Comparison of ENCODE assay signal across 32 cellular contexts in genomic region chr3:109392293-109392692, GRCh38. TPM values are rescaled to one million over a fixed set of nuclear protein-coding genes. Genes with fewer than 3 reads are reported as not detected.
"Had no signal": no experiment of that assay in that cellular context is flagged by ENCODE, and none has a peak within 500 bp of the region (broad histone marks: within the 10 kb centered on the region; RNA-seq: fewer than 3 reads in every experiment).

No MANE protein-coding gene starts in this region.

- H3K9me3 ChIP-seq: ascending aorta, esophagus muscularis mucosa, gastrocnemius medialis had no signal

- ATAC-seq: activated CD4-positive, alpha-beta T cell treated with anti-CD3 and anti-CD28 coated beads for 36 hours; activated naive CD4-positive, alpha-beta T cell treated with anti-CD3 and anti-CD28 coated beads, Interleukin-2, amount 50 U/mL, for 72 hours; activated T-cell treated with anti-CD3 and anti-CD28 coated beads, Interleukin-2, amount 50 U/mL, for 72 hours; effector memory CD8-positive, alpha-beta T cell; foreskin keratinocyte; gastrocnemius medialis; heart left ventricle; T-helper 17 cell had no signal

- H3K27me3 Mint-ChIP-seq: activated CD4-positive, alpha-beta memory T cell treated with anti-CD3 and anti-CD28 coated beads, Interleukin-2, amount 10 ng/mL, durations not matched to agents 7 days and 5 days; activated CD4-positive, alpha-beta T cell treated with anti-CD3 and anti-CD28 coated beads for 36 hours; activated CD4-positive, alpha-beta T cell treated with anti-CD3 and anti-CD28 coated beads, Interleukin-2, amount 10 ng/mL, durations not matched to agents 7 days and 5 days; activated naive CD4-positive, alpha-beta T cell treated with anti-CD3 and anti-CD28 coated beads, Interleukin-2, amount 10 ng/mL, durations not matched to agents 7 days and 5 days; activated naive CD8-positive, alpha-beta T cell treated with anti-CD3 and anti-CD28 coated beads, Interleukin-2, amount 10 ng/mL, durations not matched to agents 7 days and 5 days; T-helper 17 cell had no signal

- H3K27ac Mint-ChIP-seq: activated CD4-positive, alpha-beta memory T cell treated with anti-CD3 and anti-CD28 coated beads, Interleukin-2, amount 10 ng/mL, durations not matched to agents 7 days and 5 days; activated CD4-positive, alpha-beta T cell treated with anti-CD3 and anti-CD28 coated beads for 36 hours; activated CD4-positive, alpha-beta T cell treated with anti-CD3 and anti-CD28 coated beads, Interleukin-2, amount 10 ng/mL, durations not matched to agents 7 days and 5 days; activated naive CD4-positive, alpha-beta T cell treated with anti-CD3 and anti-CD28 coated beads, Interleukin-2, amount 10 ng/mL, durations not matched to agents 7 days and 5 days; activated naive CD4-positive, alpha-beta T cell treated with anti-CD3 and anti-CD28 coated beads, Interleukin-2, amount 50 U/mL, for 72 hours; activated naive CD8-positive, alpha-beta T cell treated with anti-CD3 and anti-CD28 coated beads, Interleukin-2, amount 10 ng/mL, durations not matched to agents 7 days and 5 days; activated T-cell treated with anti-CD3 and anti-CD28 coated beads, Interleukin-2, amount 50 U/mL, for 24 hours; activated T-cell treated with anti-CD3 and anti-CD28 coated beads, Interleukin-2, amount 50 U/mL, for 72 hours; effector memory CD8-positive, alpha-beta T cell; T-helper 17 cell; T-helper 2 cell treated with Interferon-gamma antibody and Interleukin-4, amounts not matched to agents 5 μg/mL and 100 μg/mL, for 36 hours had no signal

- DNase-seq: activated CD4-positive, alpha-beta memory T cell treated with anti-CD3 and anti-CD28 coated beads, Interleukin-2, amount 10 ng/mL, durations not matched to agents 7 days and 5 days; activated CD4-positive, alpha-beta T cell treated with anti-CD3 and anti-CD28 coated beads for 36 hours; activated CD4-positive, alpha-beta T cell treated with anti-CD3 and anti-CD28 coated beads, Interleukin-2, amount 10 ng/mL, durations not matched to agents 7 days and 5 days; activated CD4-positive, alpha-beta T cell treated with anti-CD3 and anti-CD28 coated beads, Interleukin-2, amount 50 U/mL, for 4 hours; activated CD4-positive, CD25-positive, alpha-beta regulatory T cell; activated CD4-positive, CD25-positive, alpha-beta regulatory T cell treated with anti-CD3 and anti-CD28 coated beads, Interleukin-2, amount 50 U/mL, for 72 hours; activated CD8-positive, alpha-beta memory T cell treated with anti-CD3 and anti-CD28 coated beads, Interleukin-2, amount 50 U/mL, for 48 hours; activated gamma-delta T cell; activated naive CD4-positive, alpha-beta T cell; activated naive CD4-positive, alpha-beta T cell treated with anti-CD3 and anti-CD28 coated beads, Interleukin-2, amount 10 ng/mL, durations not matched to agents 7 days and 5 days; activated naive CD8-positive, alpha-beta T cell treated with anti-CD3 and anti-CD28 coated beads, Interleukin-2, amount 10 ng/mL, durations not matched to agents 7 days and 5 days; activated T-cell treated with anti-CD3 and anti-CD28 coated beads for 4 hours; activated T-cell treated with anti-CD3 and anti-CD28 coated beads, Interleukin-2, amount 50 U/mL, for 24 hours; activated T-cell treated with anti-CD3 and anti-CD28 coated beads, Interleukin-2, amount 50 U/mL, for 72 hours; caudate nucleus; cortex of kidney; dermis blood vessel endothelial cell; effector CD4-positive, alpha-beta T cell; effector memory CD8-positive, alpha-beta T cell; erythroblast; foreskin keratinocyte; gastrocnemius medialis; glutamatergic neuron; heart left ventricle; T-helper 1 cell; T-helper 17 cell; T1000; WERI-Rb-1 had no signal

- H3K36me3 Mint-ChIP-seq: activated naive CD4-positive, alpha-beta T cell treated with anti-CD3 and anti-CD28 coated beads, Interleukin-2, amount 10 ng/mL, durations not matched to agents 7 days and 5 days; activated naive CD4-positive, alpha-beta T cell treated with anti-CD3 and anti-CD28 coated beads, Interleukin-2, amount 50 U/mL, for 72 hours; activated naive CD8-positive, alpha-beta T cell treated with anti-CD3 and anti-CD28 coated beads, Interleukin-2, amount 10 ng/mL, durations not matched to agents 7 days and 5 days had no signal

- H3K4me1 Mint-ChIP-seq: activated CD4-positive, alpha-beta memory T cell treated with anti-CD3 and anti-CD28 coated beads, Interleukin-2, amount 10 ng/mL, durations not matched to agents 7 days and 5 days; activated CD4-positive, alpha-beta T cell treated with anti-CD3 and anti-CD28 coated beads for 36 hours; activated CD4-positive, alpha-beta T cell treated with anti-CD3 and anti-CD28 coated beads, Interleukin-2, amount 10 ng/mL, durations not matched to agents 7 days and 5 days; activated naive CD4-positive, alpha-beta T cell treated with anti-CD3 and anti-CD28 coated beads, Interleukin-2, amount 10 ng/mL, durations not matched to agents 7 days and 5 days; activated naive CD8-positive, alpha-beta T cell treated with anti-CD3 and anti-CD28 coated beads, Interleukin-2, amount 10 ng/mL, durations not matched to agents 7 days and 5 days; T-helper 17 cell had no signal

- H3K4me3 ChIP-seq: ascending aorta, esophagus muscularis mucosa, gastrocnemius medialis, heart left ventricle had no signal

- H3K27me3 ChIP-seq: ascending aorta, esophagus muscularis mucosa, foreskin keratinocyte, gastrocnemius medialis, heart left ventricle had no signal

- H3K4me1 ChIP-seq: ascending aorta, esophagus muscularis mucosa, foreskin keratinocyte, gastrocnemius medialis, heart left ventricle had no signal

- H3K4me3 Mint-ChIP-seq: activated CD4-positive, alpha-beta memory T cell treated with anti-CD3 and anti-CD28 coated beads, Interleukin-2, amount 10 ng/mL, durations not matched to agents 7 days and 5 days; activated CD4-positive, alpha-beta T cell treated with anti-CD3 and anti-CD28 coated beads for 36 hours; activated CD4-positive, alpha-beta T cell treated with anti-CD3 and anti-CD28 coated beads, Interleukin-2, amount 10 ng/mL, durations not matched to agents 7 days and 5 days; activated naive CD4-positive, alpha-beta T cell treated with anti-CD3 and anti-CD28 coated beads, Interleukin-2, amount 10 ng/mL, durations not matched to agents 7 days and 5 days; activated naive CD8-positive, alpha-beta T cell treated with anti-CD3 and anti-CD28 coated beads, Interleukin-2, amount 10 ng/mL, durations not matched to agents 7 days and 5 days; activated T-cell treated with anti-CD3 and anti-CD28 coated beads, Interleukin-2, amount 50 U/mL, for 24 hours; activated T-cell treated with anti-CD3 and anti-CD28 coated beads, Interleukin-2, amount 50 U/mL, for 72 hours; effector memory CD8-positive, alpha-beta T cell; T-helper 17 cell; T-helper 2 cell treated with Interferon-gamma antibody and Interleukin-4, amounts not matched to agents 5 μg/mL and 100 μg/mL, for 36 hours had no signal

- H3K9me3 Mint-ChIP-seq: activated CD4-positive, alpha-beta memory T cell treated with anti-CD3 and anti-CD28 coated beads, Interleukin-2, amount 10 ng/mL, durations not matched to agents 7 days and 5 days; activated CD4-positive, alpha-beta T cell treated with anti-CD3 and anti-CD28 coated beads, Interleukin-2, amount 10 ng/mL, durations not matched to agents 7 days and 5 days; activated naive CD4-positive, alpha-beta T cell treated with anti-CD3 and anti-CD28 coated beads, Interleukin-2, amount 10 ng/mL, durations not matched to agents 7 days and 5 days; activated naive CD4-positive, alpha-beta T cell treated with anti-CD3 and anti-CD28 coated beads, Interleukin-2, amount 50 U/mL, for 72 hours; activated naive CD8-positive, alpha-beta T cell treated with anti-CD3 and anti-CD28 coated beads, Interleukin-2, amount 10 ng/mL, durations not matched to agents 7 days and 5 days; activated T-cell treated with anti-CD3 and anti-CD28 coated beads, Interleukin-2, amount 50 U/mL, for 24 hours; activated T-cell treated with anti-CD3 and anti-CD28 coated beads, Interleukin-2, amount 50 U/mL, for 72 hours; effector memory CD8-positive, alpha-beta T cell; T-helper 2 cell treated with Interferon-gamma antibody and Interleukin-4, amounts not matched to agents 5 μg/mL and 100 μg/mL, for 36 hours had no signal

- H3K36me3 ChIP-seq: ascending aorta, esophagus muscularis mucosa, gastrocnemius medialis, heart left ventricle, WERI-Rb-1 had no signal

- H3K27ac ChIP-seq: ascending aorta, esophagus muscularis mucosa, foreskin keratinocyte, gastrocnemius medialis, heart left ventricle, WERI-Rb-1 had no signal

RNA-seq across cellular contexts. Expression of gene DPPA4, which starts 54.9 kb away (rescaled TPM):
- total RNA-seq: activated CD4-positive, alpha-beta memory T cell treated with anti-CD3 and anti-CD28 coated beads, Interleukin-2, amount 10 ng/mL, durations not matched to agents 7 days and 5 days; activated CD4-positive, alpha-beta T cell treated with anti-CD3 and anti-CD28 coated beads, Interleukin-2, amount 10 ng/mL, durations not matched to agents 7 days and 5 days; activated naive CD8-positive, alpha-beta T cell treated with anti-CD3 and anti-CD28 coated beads, Interleukin-2, amount 10 ng/mL, durations not matched to agents 7 days and 5 days; ascending aorta; dermis blood vessel endothelial cell; esophagus muscularis mucosa; foreskin keratinocyte; gastrocnemius medialis; heart left ventricle had no signal
- polyA plus RNA-seq: foreskin keratinocyte, heart left ventricle had no signal
